In the genomic region with DNA sequence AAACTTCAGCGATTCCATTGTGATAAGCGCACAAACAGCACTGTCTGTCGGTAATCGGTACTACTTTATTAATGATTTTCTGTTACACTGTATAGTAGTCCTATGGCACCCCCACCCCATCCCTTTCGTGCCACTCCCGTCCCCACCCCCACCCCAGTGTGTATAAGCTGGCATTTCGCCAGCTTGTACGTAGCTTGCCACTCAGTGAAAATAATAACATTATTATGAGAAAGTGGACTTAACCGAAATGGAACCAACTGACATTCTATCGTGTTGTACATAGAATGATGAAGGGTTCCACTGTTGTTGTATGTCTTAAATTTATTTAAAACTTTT, we compare ENCODE assay signal across 8 cellular contexts. TPM values are rescaled to one million over a fixed set of nuclear protein-coding genes. Genes with fewer than 3 reads are reported as not detected.
DNase-seq lines count a peak whose midpoint lies in the region; ATAC-seq, FAIRE-seq and TF ChIP-seq lines count a peak whose summit lies in the region.

No MANE protein-coding gene starts in this region.

- H3K4me3 ChIP-seq in breast epithelium, result peak overlapping the region; percentile 63 to 72 (median 69)
- H3K4me3 ChIP-seq in mesodermal cell (ENCODE audit: extremely low read depth, insufficient read depth, low read length, poor library complexity, severe bottlenecking), result peak overlapping the region; percentile 61
- H3K4me3 ChIP-seq in vagina, result peak overlapping the region; percentile 63 to 64

- intact Hi-C loops in breast epithelium (cut with DNase I; ENCODE audit: low total_unique reads) (no loop called here), vagina (cut with DNase I) (loop anchor here (10.0 kb wide), 1 partner anchor 1299 kb away; no protein-coding TSS in a partner anchor)

- no CpG with 5 or more reads among the region's 10 CpGs for WGBS in mesodermal cell (ENCODE audit: insufficient coverage in 2 of 2), 2 experiments

- TF ChIP-seq CTCF in breast epithelium (IDR thresholded peaks at IDR 0.05), result no peak
- TF ChIP-seq CTCF in vagina (IDR thresholded peaks at IDR 0.05), result no peak

- DNase-seq in NCI-H82 (lab: John Stamatoyannopoulos, UW) (peak; percentile 67), NCI-H82 treated with DMSO at 0.1 percent for 48 hours (lab: John Stamatoyannopoulos, UW; ENCODE audit: unreplicated experiment) (no peak), NCI-H1105 treated with DMSO at 0.1 percent for 48 hours (lab: John Stamatoyannopoulos, UW) (peak; percentile 49), breast epithelium (ENCODE audit: low spot score in 2 of 2) (no peak), vagina (ENCODE audit: extremely low spot score in 2 of 2) (no peak), GM19239 (ENCODE audit: insufficient read length, low spot score) (no peak)

- no peaks in the 10 kb centered on the region for H3K4me1 ChIP-seq in breast epithelium
- peaks cover 20% of the 10 kb centered on the region for H3K4me1 ChIP-seq in mesodermal cell (ENCODE audit: control insufficient read depth, insufficient read depth, low read length, poor library complexity, severe bottlenecking)
- H3K4me1 ChIP-seq in vagina, result no peaks in the 10 kb centered on the region

- H3K9me3 ChIP-seq in breast epithelium (no peaks in the 10 kb centered on the region), mesodermal cell (ENCODE audit: control insufficient read depth, low read length) (no peaks in the 10 kb centered on the region), vagina (no peaks in the 10 kb centered on the region)

- peak overlapping the region; percentile 87 to 89 for H3K27ac ChIP-seq in breast epithelium
- H3K27ac ChIP-seq in mesodermal cell (ENCODE audit: low read depth, low read length, severe bottlenecking), result peak overlapping the region; percentile 83
- H3K27ac ChIP-seq in vagina, result peak overlapping the region; percentile 81

- H3K27me3 ChIP-seq in breast epithelium (peaks cover 0 to 12% of the 10 kb centered on the region in 2 donors), vagina (no peaks in the 10 kb centered on the region)

- no peak for TF ChIP-seq POLR2A in breast epithelium (IDR thresholded peaks at IDR 0.05)
- no peak for TF ChIP-seq POLR2A in vagina (IDR thresholded peaks at IDR 0.05)

- no peak for FAIRE-seq in GM19239 (lab: Jason Lieb, UNC)

- no peak for ATAC-seq in GM19452 (IDR thresholded peaks at IDR 0.05; ENCODE audit: unreplicated experiment)

- H3K36me3 ChIP-seq in breast epithelium (no peaks in the 10 kb centered on the region), mesodermal cell (ENCODE audit: control insufficient read depth, insufficient read depth, low read length) (peaks cover 6% of the 10 kb centered on the region), vagina (no peaks in the 10 kb centered on the region)

RNA-seq across cellular contexts. Expression of gene MID1IP1, which starts 4.8 kb away (rescaled TPM):
- total RNA-seq in breast epithelium, result 100 to 1,000 TPM in 1 of 3 donors, 10 to 100 TPM in 2; 21.7 to 103 (median 33.4) TPM
- polyA plus RNA-seq in mesodermal cell (2013, experiment 1 of 2), result 46.5 TPM
- polyA plus RNA-seq in mesodermal cell (2013, experiment 2 of 2), result 44.2 TPM
- total RNA-seq in vagina, result 48.9 TPM

Comparison
In these comparisons a context has a peak if more than half of its experiments do, and no peak if none do; other contexts are left out.
1. DNase-seq: peak in NCI-H82 (single experiment) and NCI-H1105 treated with DMSO at 0.1 percent for 48 hours (single experiment); none in NCI-H82 treated with DMSO at 0.1 percent for 48 hours (single experiment), breast epithelium (0 of 2), vagina (0 of 2) and GM19239 (single experiment).
2. Peak in every context shown above with its lines, with median percentiles within 50 percentile points of each other: H3K27ac ChIP-seq and H3K4me3 ChIP-seq.